ENCODE assay signal across 1 cellular context in genomic region chr6:43724914-43725642, GRCh38.
TF ChIP-seq lines count a peak whose summit lies in the region.

No MANE protein-coding gene starts in this region.

TF ChIP-seq in GM12878, 131 proteins besides CTCF, POLR2A, EP300 and RAD21 (continued from another document and continues in another):
- no peak for TF ChIP-seq CUX1 (IDR thresholded peaks at IDR 0.05; ENCODE audit: insufficient replicate concordance, low read depth, low read length)
- no peak for TF ChIP-seq PBX3 (IDR thresholded peaks at IDR 0.05; ENCODE audit: insufficient replicate concordance, low read depth, low read length)
- TF ChIP-seq ZSCAN29 (IDR thresholded peaks at IDR 0.05), result no peak
- no peak for TF ChIP-seq JUNB (IDR thresholded peaks at IDR 0.05)
- TF ChIP-seq MEF2B (IDR thresholded peaks at IDR 0.05; ENCODE audit: partially characterized antibody, poor library complexity, severe bottlenecking), result peak; percentile 68
- TF ChIP-seq E2F4 (IDR thresholded peaks at IDR 0.05; ENCODE audit: low read depth, low read length), result no peak
- TF ChIP-seq SREBF2 (IDR thresholded peaks at IDR 0.05; ENCODE audit: low read length), result no peak
- no peak for TF ChIP-seq ZBTB40 (IDR thresholded peaks at IDR 0.05; ENCODE audit: borderline replicate concordance)
- TF ChIP-seq CHD1 (IDR thresholded peaks at IDR 0.05; ENCODE audit: low read depth, low read length), result no peak
- peak; percentile 98 for TF ChIP-seq CBFB (IDR thresholded peaks at IDR 0.05; ENCODE audit: low read depth)
- TF ChIP-seq POLR2AphosphoS2 (IDR thresholded peaks at IDR 0.05; ENCODE audit: low read depth, low read length), result no peak
- TF ChIP-seq PKNOX1 (IDR thresholded peaks at IDR 0.05), result no peak
- no peak for TF ChIP-seq NR2C2 (IDR thresholded peaks at IDR 0.05; ENCODE audit: borderline replicate concordance, control insufficient read depth, insufficient read length, low read depth)
- TF ChIP-seq TBL1XR1 (IDR thresholded peaks at IDR 0.05; ENCODE audit: low read depth, low read length), result peak; percentile 58; the same call in 1 of the 2 replicates
- TF ChIP-seq BCL3 (IDR thresholded peaks at IDR 0.05; ENCODE audit: borderline replicate concordance, insufficient read depth, low read depth, low read length, poor library complexity, severe bottlenecking), result no peak
- no peak for TF ChIP-seq HDAC2 (IDR thresholded peaks at IDR 0.05)
- no peak for TF ChIP-seq ESRRA (IDR thresholded peaks at IDR 0.05; ENCODE audit: low read length)
- peak; percentile 58; the same call in 1 of the 2 replicates for TF ChIP-seq CHD2 (IDR thresholded peaks at IDR 0.05; ENCODE audit: borderline replicate concordance, low read depth, low read length)
- TF ChIP-seq CREB1 (IDR thresholded peaks at IDR 0.05; ENCODE audit: low read depth), result peak; percentile 88
- no peak for TF ChIP-seq WRNIP1 (IDR thresholded peaks at IDR 0.05; ENCODE audit: borderline replicate concordance, low read depth, low read length)
- no peak for TF ChIP-seq ZNF592 (IDR thresholded peaks at IDR 0.05)
- no peak for TF ChIP-seq USF1 (IDR thresholded peaks at IDR 0.05; ENCODE audit: borderline replicate concordance, extremely low read length, insufficient read depth, low read depth, low read length)
- TF ChIP-seq ZNF24 (IDR thresholded peaks at IDR 0.05), result no peak
- TF ChIP-seq POU2F2 (IDR thresholded peaks at IDR 0.05; ENCODE audit: borderline replicate concordance, low read depth, low read length), result no peak
- TF ChIP-seq NFYA (IDR thresholded peaks at IDR 0.05; ENCODE audit: borderline replicate concordance, low read depth, low read length), result no peak
- no peak for TF ChIP-seq RELA (IDR thresholded peaks at IDR 0.05; ENCODE audit: borderline replicate concordance, partially characterized antibody)
- TF ChIP-seq TCF7 (IDR thresholded peaks at IDR 0.05; ENCODE audit: borderline replicate concordance), result no peak
- TF ChIP-seq E4F1 (IDR thresholded peaks at IDR 0.05; ENCODE audit: borderline replicate concordance, partially characterized antibody), result no peak
